Comparison of ENCODE assay signal across 29 cellular contexts in genomic region chr11:57543601-57544000, GRCh38. TPM values are rescaled to one million over a fixed set of nuclear protein-coding genes. Genes with fewer than 3 reads are reported as not detected.
DNase-seq lines count a peak whose midpoint lies in the region; ATAC-seq and TF ChIP-seq lines count a peak whose summit lies in the region.
"Had no signal": no experiment of that assay in that cellular context is flagged by ENCODE, and none has a peak within 500 bp of the region (broad histone marks: within the 10 kb centered on the region; RNA-seq: fewer than 3 reads in every experiment).

No MANE protein-coding gene starts in this region.

- no peak for TF ChIP-seq CTCF in RWPE2 (IDR thresholded peaks at IDR 0.05; ENCODE audit: poor library complexity, severe bottlenecking)
- TF ChIP-seq CTCF in mucosa of descending colon (IDR thresholded peaks at IDR 0.05): no peak

- DNase-seq in DMS53 (lab: John Stamatoyannopoulos, UW): peak; percentile 28
- no peak for DNase-seq in DMS53 treated with DMSO at 0.1 percent for 48 hours (lab: John Stamatoyannopoulos, UW; ENCODE audit: unreplicated experiment)
- no peak for DNase-seq in RWPE2 (ENCODE audit: low spot score)
- DNase-seq in mucosa of descending colon: no peak
- DNase-seq in hepatic stellate cell (ENCODE audit: low spot score): no peak
- DNase-seq in C1 segment of cervical spinal cord (lab: John Stamatoyannopoulos, UW): no peak
- DNase-seq: activated CD4-positive, alpha-beta memory T cell treated with anti-CD3 and anti-CD28 coated beads for 36 hours; activated CD8-positive, alpha-beta memory T cell treated with anti-CD3 and anti-CD28 coated beads, Interleukin-2, amount 50 U/mL, for 48 hours; activated naive CD4-positive, alpha-beta T cell treated with anti-CD3 and anti-CD28 coated beads, Interleukin-2, amount 50 U/mL, for 16 hours; amniotic stem cell; brain microvascular endothelial cell; CD4-positive, CD25-positive, alpha-beta regulatory T cell; NCI-H187 treated with DMSO at 0.1 percent for 48 hours; NCI-H2171 treated with DMSO at 0.1 percent for 48 hours; NCI-H510A treated with DMSO at 0.1 percent for 48 hours; NK-92 treated with Interleukin-12 subunit alpha and Interleukin-12 subunit beta, amount 100 ng/mL, for 24 hours; stimulated activated CD4-positive, alpha-beta T cell treated with anti-CD3 and anti-CD28 coated beads, Interleukin-2, amount 100 ng/mL, for 24 hours; tibial artery had no signal

- intact Hi-C loops in mucosa of descending colon (cut with DNase I, micrococcal nuclease): no loop called here

- no peak overlapping the region for H3K27ac ChIP-seq in RWPE2 (ENCODE audit: poor library complexity, severe bottlenecking)
- H3K27ac ChIP-seq: 22Rv1, brain microvascular endothelial cell, Peyer's patch, tibial artery had no signal

- ATAC-seq in RWPE2 (ENCODE audit: low read depth): peak; percentile 50; the same call in 2 of the 3 replicates
- ATAC-seq in mucosa of descending colon: peak; percentile 49
- ATAC-seq: activated T-helper 17 cell treated with anti-CD3 and anti-CD28 coated beads, Interleukin-2, amount 50 U/mL, for 72 hours had no signal

- no peaks in the 10 kb centered on the region for H3K27me3 ChIP-seq in RWPE2 (ENCODE audit: insufficient read depth, poor library complexity, severe bottlenecking)
- H3K27me3 ChIP-seq: brain microvascular endothelial cell, Peyer's patch, tibial artery had no signal

- H3K4me3 ChIP-seq in RWPE2 (ENCODE audit: severe bottlenecking) (no peak overlapping the region), mucosa of descending colon (no peak overlapping the region)
- H3K4me3 ChIP-seq: Peyer's patch, smooth muscle cell, tibial artery had no signal

- no peaks in the 10 kb centered on the region for H3K9me3 ChIP-seq in RWPE2 (ENCODE audit: severe bottlenecking)
- no peaks in the 10 kb centered on the region for H3K9me3 ChIP-seq in mucosa of descending colon
- H3K9me3 ChIP-seq: Peyer's patch, tibial artery had no signal

- H3K4me1 ChIP-seq in RWPE2 (ENCODE audit: insufficient read depth, poor library complexity, severe bottlenecking) (no peaks in the 10 kb centered on the region), mucosa of descending colon (ENCODE audit: low read depth) (no peaks in the 10 kb centered on the region)
- H3K4me1 ChIP-seq: tibial artery had no signal

- H3K36me3 ChIP-seq in RWPE2 (ENCODE audit: low read depth) (no peaks in the 10 kb centered on the region), mucosa of descending colon (ENCODE audit: low read depth) (no peaks in the 10 kb centered on the region)
- H3K36me3 ChIP-seq: brain microvascular endothelial cell, Peyer's patch had no signal

RNA-seq across cellular contexts. Expression of gene SMTNL1, which starts 6.2 kb away (rescaled TPM):
- total RNA-seq in mucosa of descending colon: not detected
- total RNA-seq: activated CD4-positive, alpha-beta memory T cell treated with anti-CD3 and anti-CD28 coated beads for 36 hours; activated T-helper 17 cell treated with anti-CD3 and anti-CD28 coated beads, Interleukin-2, amount 50 U/mL, for 72 hours; CD4-positive, CD25-positive, alpha-beta regulatory T cell; cerebellum; H4; kidney epithelial cell; lung microvascular endothelial cell; mucosa of gallbladder; osteocyte; Peyer's patch; renal cortical epithelial cell; smooth muscle cell had no signal

RNA-seq across cellular contexts. Expression of gene TIMM10, which starts 13.0 kb away (rescaled TPM):
- total RNA-seq in mucosa of descending colon: 10 to 100 TPM; 25.5 to 50.1 (median 49.9) TPM

RNA-seq across cellular contexts. Expression of gene UBE2L6, which starts 23.9 kb away (rescaled TPM):
- total RNA-seq in mucosa of descending colon: 10 to 100 TPM; 26.1 to 57.3 (median 53.9) TPM

RNA-seq across cellular contexts. Expression of gene SLC43A1, which starts 28.1 kb away (rescaled TPM):
- total RNA-seq in mucosa of descending colon: 10 to 100 TPM in 1 of 3 donors, 1 to 10 TPM in 2; 8.3 to 22.6 (median 9.9) TPM

RNA-seq across cellular contexts. Expression of gene SERPING1, which starts 53.9 kb away (rescaled TPM):
- 100 to 1,000 TPM in 2 of 3 donors, 10 to 100 TPM in 1; 31.0 to 224 (median 112) TPM for total RNA-seq in mucosa of descending colon
- total RNA-seq: activated T-helper 17 cell treated with anti-CD3 and anti-CD28 coated beads, Interleukin-2, amount 50 U/mL, for 72 hours had no signal
